Comparison of ENCODE assay signal across 1 cellular context in genomic region chr20:33007376-33008335, GRCh38.
TF ChIP-seq lines count a peak whose summit lies in the region.

A gene with protein sequence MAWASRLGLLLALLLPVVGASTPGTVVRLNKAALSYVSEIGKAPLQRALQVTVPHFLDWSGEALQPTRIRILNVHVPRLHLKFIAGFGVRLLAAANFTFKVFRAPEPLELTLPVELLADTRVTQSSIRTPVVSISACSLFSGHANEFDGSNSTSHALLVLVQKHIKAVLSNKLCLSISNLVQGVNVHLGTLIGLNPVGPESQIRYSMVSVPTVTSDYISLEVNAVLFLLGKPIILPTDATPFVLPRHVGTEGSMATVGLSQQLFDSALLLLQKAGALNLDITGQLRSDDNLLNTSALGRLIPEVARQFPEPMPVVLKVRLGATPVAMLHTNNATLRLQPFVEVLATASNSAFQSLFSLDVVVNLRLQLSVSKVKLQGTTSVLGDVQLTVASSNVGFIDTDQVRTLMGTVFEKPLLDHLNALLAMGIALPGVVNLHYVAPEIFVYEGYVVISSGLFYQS (plus strand): TSS chr20:33007704. CDS start chr20:33008575, 871 bp downstream.

TF ChIP-seq in HepG2, 621 proteins besides CTCF, POLR2A, EP300 and RAD21 (continued from another document and continues in another):
- 0 out of 2 replicates have a peak, but pooled peaks have one; percentile 37 for TF ChIP-seq ARHGAP35 (CRISPR knock-in tag; IDR thresholded peaks at IDR 0.05; ENCODE audit: borderline replicate concordance)
- no peak for TF ChIP-seq PREB (CRISPR knock-in tag; IDR thresholded peaks at IDR 0.05)
- no peak for TF ChIP-seq LCORL (IDR thresholded peaks at IDR 0.05)
- peak; percentile 87; the same call in 1 of the 2 replicates for TF ChIP-seq LCORL (CRISPR knock-in tag; IDR thresholded peaks at IDR 0.05)
- TF ChIP-seq MTA1 (CRISPR knock-in tag; IDR thresholded peaks at IDR 0.05; ENCODE audit: borderline replicate concordance) = peak; percentile 98
- TF ChIP-seq, protein P1, sequence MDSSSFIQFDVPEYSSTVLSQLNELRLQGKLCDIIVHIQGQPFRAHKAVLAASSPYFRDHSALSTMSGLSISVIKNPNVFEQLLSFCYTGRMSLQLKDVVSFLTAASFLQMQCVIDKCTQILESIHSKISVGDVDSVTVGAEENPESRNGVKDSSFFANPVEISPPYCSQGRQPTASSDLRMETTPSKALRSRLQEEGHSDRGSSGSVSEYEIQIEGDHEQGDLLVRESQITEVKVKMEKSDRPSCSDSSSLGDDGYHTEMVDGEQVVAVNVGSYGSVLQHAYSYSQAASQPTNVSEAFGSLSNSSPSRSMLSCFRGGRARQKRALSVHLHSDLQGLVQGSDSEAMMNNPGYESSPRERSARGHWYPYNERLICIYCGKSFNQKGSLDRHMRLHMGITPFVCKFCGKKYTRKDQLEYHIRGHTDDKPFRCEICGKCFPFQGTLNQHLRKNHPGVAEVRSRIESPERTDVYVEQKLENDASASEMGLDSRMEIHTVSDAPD (CRISPR knock-in tag; IDR thresholded peaks at IDR 0.05) = peak; percentile 100
- TF ChIP-seq CSRNP1 (CRISPR knock-in tag; IDR thresholded peaks at IDR 0.05) = peak; percentile 84; the same call in 1 of the 2 replicates
- TF ChIP-seq PCBP1 (IDR thresholded peaks at IDR 0.05; ENCODE audit: borderline replicate concordance, low read depth, low read length) = peak; percentile 78; the same call in 1 of the 2 replicates
- peak; percentile 86 for TF ChIP-seq RXRB (CRISPR knock-in tag; IDR thresholded peaks at IDR 0.05; ENCODE audit: borderline replicate concordance)
- no peak for TF ChIP-seq IKZF4 (CRISPR knock-in tag; IDR thresholded peaks at IDR 0.05; ENCODE audit: borderline replicate concordance, low read depth, not compliant biosample characterization)
- TF ChIP-seq HDAC2 (CRISPR knock-in tag; IDR thresholded peaks at IDR 0.05) = peak; percentile 92
- no peak for TF ChIP-seq ZNF660 (CRISPR knock-in tag; IDR thresholded peaks at IDR 0.05; ENCODE audit: borderline replicate concordance, low read depth)
- TF ChIP-seq HOXA5 (CRISPR knock-in tag; IDR thresholded peaks at IDR 0.05) = no peak; the same call in 1 of the 2 replicates
- TF ChIP-seq, protein P2, sequence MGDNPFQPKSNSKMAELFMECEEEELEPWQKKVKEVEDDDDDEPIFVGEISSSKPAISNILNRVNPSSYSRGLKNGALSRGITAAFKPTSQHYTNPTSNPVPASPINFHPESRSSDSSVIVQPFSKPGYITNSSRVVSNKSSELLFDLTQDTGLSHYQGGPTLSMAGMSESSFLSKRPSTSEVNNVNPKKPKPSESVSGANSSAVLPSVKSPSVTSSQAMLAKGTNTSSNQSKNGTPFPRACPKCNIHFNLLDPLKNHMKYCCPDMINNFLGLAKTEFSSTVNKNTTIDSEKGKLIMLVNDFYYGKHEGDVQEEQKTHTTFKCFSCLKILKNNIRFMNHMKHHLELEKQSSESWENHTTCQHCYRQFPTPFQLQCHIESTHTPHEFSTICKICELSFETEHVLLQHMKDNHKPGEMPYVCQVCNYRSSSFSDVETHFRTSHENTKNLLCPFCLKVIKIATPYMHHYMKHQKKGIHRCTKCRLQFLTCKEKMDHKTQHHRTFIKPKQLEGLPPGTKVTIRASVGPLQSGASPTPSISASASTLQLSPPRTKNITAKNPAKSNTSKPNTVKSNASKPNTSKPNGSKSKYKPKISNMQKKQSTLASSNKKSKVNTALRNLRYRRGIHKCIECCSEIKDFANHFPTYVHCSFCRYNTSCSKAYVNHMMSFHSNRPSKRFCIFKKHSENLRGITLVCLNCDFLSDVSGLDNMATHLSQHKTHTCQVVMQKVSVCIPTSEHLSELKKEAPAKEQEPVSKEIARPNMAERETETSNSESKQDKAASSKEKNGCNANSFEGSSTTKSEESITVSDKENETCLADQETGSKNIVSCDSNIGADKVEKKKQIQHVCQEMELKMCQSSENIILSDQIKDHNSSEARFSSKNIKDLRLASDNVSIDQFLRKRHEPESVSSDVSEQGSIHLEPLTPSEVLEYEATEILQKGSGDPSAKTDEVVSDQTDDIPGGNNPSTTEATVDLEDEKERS (CRISPR knock-in tag; IDR thresholded peaks at IDR 0.05) = peak; percentile 82; the same call in 1 of the 2 replicates
- TF ChIP-seq TRIM24 (CRISPR knock-in tag; IDR thresholded peaks at IDR 0.05) = peak; percentile 74; the same call in 1 of the 2 replicates
- peak; percentile 51 for TF ChIP-seq PHF5A (CRISPR knock-in tag; IDR thresholded peaks at IDR 0.05; ENCODE audit: low read depth, unreplicated experiment)
- TF ChIP-seq, protein P3, sequence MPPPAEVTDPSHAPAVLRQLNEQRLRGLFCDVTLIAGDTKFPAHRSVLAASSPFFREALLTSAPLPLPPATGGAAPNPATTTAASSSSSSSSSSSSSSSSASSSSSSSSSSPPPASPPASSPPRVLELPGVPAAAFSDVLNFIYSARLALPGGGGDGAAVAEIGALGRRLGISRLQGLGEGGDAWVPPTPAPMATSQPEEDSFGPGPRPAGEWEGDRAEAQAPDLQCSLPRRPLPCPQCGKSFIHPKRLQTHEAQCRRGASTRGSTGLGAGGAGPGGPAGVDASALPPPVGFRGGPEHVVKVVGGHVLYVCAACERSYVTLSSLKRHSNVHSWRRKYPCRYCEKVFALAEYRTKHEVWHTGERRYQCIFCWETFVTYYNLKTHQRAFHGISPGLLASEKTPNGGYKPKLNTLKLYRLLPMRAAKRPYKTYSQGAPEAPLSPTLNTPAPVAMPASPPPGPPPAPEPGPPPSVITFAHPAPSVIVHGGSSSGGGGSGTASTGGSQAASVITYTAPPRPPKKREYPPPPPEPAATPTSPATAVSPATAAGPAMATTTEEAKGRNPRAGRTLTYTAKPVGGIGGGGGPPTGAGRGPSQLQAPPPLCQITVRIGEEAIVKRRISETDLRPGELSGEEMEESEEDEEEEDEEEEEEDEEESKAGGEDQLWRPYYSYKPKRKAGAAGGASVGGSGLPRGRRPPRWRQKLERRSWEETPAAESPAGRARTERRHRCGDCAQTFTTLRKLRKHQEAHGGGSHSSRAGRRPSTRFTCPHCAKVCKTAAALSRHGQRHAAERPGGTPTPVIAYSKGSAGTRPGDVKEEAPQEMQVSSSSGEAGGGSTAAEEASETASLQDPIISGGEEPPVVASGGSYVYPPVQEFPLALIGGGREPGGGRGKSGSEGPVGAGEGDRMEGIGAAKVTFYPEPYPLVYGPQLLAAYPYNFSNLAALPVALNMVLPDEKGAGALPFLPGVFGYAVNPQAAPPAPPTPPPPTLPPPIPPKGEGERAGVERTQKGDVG (CRISPR knock-in tag; IDR thresholded peaks at IDR 0.05; ENCODE audit: borderline replicate concordance) = peak; percentile 93
- 0 out of 2 replicates have a peak, but pooled peaks have one; percentile 32 for TF ChIP-seq KMT2B (CRISPR knock-in tag; IDR thresholded peaks at IDR 0.05)
- TF ChIP-seq HHEX (CRISPR knock-in tag; IDR thresholded peaks at IDR 0.05) = peak; percentile 86
- no peak for TF ChIP-seq ZFP36 (IDR thresholded peaks at IDR 0.05; ENCODE audit: borderline replicate concordance, low read depth, low read length, partially characterized antibody)
- TF ChIP-seq KDM4B (CRISPR knock-in tag; IDR thresholded peaks at IDR 0.05) = peak; percentile 17; the same call in 1 of the 2 replicates
- TF ChIP-seq ZBTB14 (CRISPR knock-in tag; IDR thresholded peaks at IDR 0.05) = no peak; the same call in 1 of the 2 replicates
- peak; percentile 42; the same call in 1 of the 2 replicates for TF ChIP-seq MED13 (CRISPR knock-in tag; IDR thresholded peaks at IDR 0.05)
- no peak for TF ChIP-seq ZNF24 (IDR thresholded peaks at IDR 0.05)
- peak; percentile 92 for TF ChIP-seq FOXA3 (CRISPR knock-in tag; IDR thresholded peaks at IDR 0.05)
- TF ChIP-seq TFDP2 (CRISPR knock-in tag; IDR thresholded peaks at IDR 0.05) = peak; percentile 71; the same call in 1 of the 2 replicates
- no peak for TF ChIP-seq NBN (conservative IDR thresholded peaks at IDR 0.05)
- no peak for TF ChIP-seq ZUFSP (CRISPR knock-in tag; IDR thresholded peaks at IDR 0.05; ENCODE audit: borderline replicate concordance)
- no peak for TF ChIP-seq PAWR (CRISPR knock-in tag; IDR thresholded peaks at IDR 0.05; ENCODE audit: borderline replicate concordance)
- peak; percentile 60 for TF ChIP-seq ELF1 (CRISPR knock-in tag; IDR thresholded peaks at IDR 0.05)
- TF ChIP-seq ZNF484 (CRISPR knock-in tag; IDR thresholded peaks at IDR 0.05; ENCODE audit: borderline replicate concordance, low read depth) = 0 out of 2 replicates have a peak, but pooled peaks have one; percentile 19
- 0 out of 2 replicates have a peak, but pooled peaks have one; percentile 6 for TF ChIP-seq ZNF7 (CRISPR knock-in tag; IDR thresholded peaks at IDR 0.05)
- TF ChIP-seq HNF4A (CRISPR knock-in tag; IDR thresholded peaks at IDR 0.05) = peak; percentile 91
- peak; percentile 91 for TF ChIP-seq ISL2 (CRISPR knock-in tag; IDR thresholded peaks at IDR 0.05)
- TF ChIP-seq ZSCAN29 (CRISPR knock-in tag; conservative IDR thresholded peaks at IDR 0.05) = peak; percentile 82; the same call in 1 of the 2 replicates
- TF ChIP-seq XBP1 (CRISPR knock-in tag; IDR thresholded peaks at IDR 0.05) = peak; percentile 97; the same call in 1 of the 2 replicates
- TF ChIP-seq RARA (CRISPR knock-in tag; IDR thresholded peaks at IDR 0.05) = peak; percentile 89
- peak; percentile 88 for TF ChIP-seq AKAP8 (CRISPR knock-in tag; IDR thresholded peaks at IDR 0.05)
- TF ChIP-seq, protein P4, sequence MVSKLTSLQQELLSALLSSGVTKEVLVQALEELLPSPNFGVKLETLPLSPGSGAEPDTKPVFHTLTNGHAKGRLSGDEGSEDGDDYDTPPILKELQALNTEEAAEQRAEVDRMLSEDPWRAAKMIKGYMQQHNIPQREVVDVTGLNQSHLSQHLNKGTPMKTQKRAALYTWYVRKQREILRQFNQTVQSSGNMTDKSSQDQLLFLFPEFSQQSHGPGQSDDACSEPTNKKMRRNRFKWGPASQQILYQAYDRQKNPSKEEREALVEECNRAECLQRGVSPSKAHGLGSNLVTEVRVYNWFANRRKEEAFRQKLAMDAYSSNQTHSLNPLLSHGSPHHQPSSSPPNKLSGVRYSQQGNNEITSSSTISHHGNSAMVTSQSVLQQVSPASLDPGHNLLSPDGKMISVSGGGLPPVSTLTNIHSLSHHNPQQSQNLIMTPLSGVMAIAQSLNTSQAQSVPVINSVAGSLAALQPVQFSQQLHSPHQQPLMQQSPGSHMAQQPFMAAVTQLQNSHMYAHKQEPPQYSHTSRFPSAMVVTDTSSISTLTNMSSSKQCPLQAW (CRISPR knock-in tag; IDR thresholded peaks at IDR 0.05) = peak; percentile 64
- TF ChIP-seq JDP2 (CRISPR knock-in tag; IDR thresholded peaks at IDR 0.05; ENCODE audit: borderline replicate concordance) = no peak
- peak; percentile 56; the same call in 1 of the 2 replicates for TF ChIP-seq NCOR1 (IDR thresholded peaks at IDR 0.05; ENCODE audit: borderline replicate concordance, low read length)
- no peak for TF ChIP-seq AGO1 (IDR thresholded peaks at IDR 0.05; ENCODE audit: low read depth, low read length, poor library complexity, severe bottlenecking)
- TF ChIP-seq SOX5 (CRISPR knock-in tag; IDR thresholded peaks at IDR 0.05; ENCODE audit: borderline replicate concordance) = peak; percentile 72
